ENCODE assay signal across 8 cellular contexts in the genomic region with DNA sequence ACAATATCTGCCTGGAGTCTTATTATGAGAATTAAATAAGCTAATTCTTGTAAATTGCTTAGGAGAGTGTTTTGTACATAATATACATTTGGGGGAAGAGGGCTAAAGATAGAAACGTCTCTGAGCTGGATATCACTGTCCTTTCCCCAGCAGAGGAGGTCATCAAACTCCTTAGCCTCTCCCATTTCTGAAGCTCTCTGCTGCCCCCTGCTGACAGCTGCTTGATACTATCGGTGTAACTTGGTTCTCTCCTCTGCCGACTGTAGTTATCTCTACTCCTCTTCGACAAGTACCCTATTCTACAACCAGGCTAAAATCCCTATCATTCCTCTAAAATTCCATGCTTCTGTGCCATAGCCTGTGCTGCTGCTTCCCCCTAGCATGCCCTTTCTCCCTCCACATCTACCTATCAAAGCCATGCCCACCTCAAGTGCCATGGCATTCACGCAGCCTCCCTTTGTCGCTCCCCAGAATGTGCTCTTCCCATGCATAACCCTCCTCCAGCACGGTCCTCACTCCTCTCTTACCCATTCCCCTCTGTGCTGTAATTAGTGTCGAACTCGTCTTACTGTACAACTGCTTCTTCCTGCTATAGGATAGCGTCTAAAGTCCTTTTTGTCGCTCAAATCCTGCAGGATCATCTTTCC.
DNase-seq lines count a peak whose midpoint lies in the region; ATAC-seq and TF ChIP-seq lines count a peak whose summit lies in the region.

No MANE protein-coding gene starts in this region.

- no peak overlapping the region for H3K27ac ChIP-seq in left lung

- H3K9me3 Mint-ChIP-seq in chondrocyte (ENCODE audit: low read depth) = no peaks in the 10 kb centered on the region

- H3K4me1 ChIP-seq in left lung = no peaks in the 10 kb centered on the region

- intact Hi-C loops in left lung (cut with DNase I) = no loop called here

- H3K27ac Mint-ChIP-seq in chondrocyte (ENCODE audit: unreplicated experiment) = no peak overlapping the region

- peak; percentile 3 for DNase-seq in BJ (ENCODE audit: low read depth)
- peak; percentile 39 for DNase-seq in NCI-H226
- DNase-seq in activated CD4-positive, CD25-positive, alpha-beta regulatory T cell treated with anti-CD3 and anti-CD28 coated beads, Interleukin-2, amount 50 U/mL, for 72 hours = peak; percentile 84
- DNase-seq in chondrocyte (ENCODE audit: low spot score) = no peak
- DNase-seq in left lung = peak; percentile 72
- peak; percentile 64 to 80 (median 69) for DNase-seq in stimulated activated CD4-positive, alpha-beta T cell treated with anti-CD3 and anti-CD28 coated beads, TNF-alpha, amount 100 ng/mL, for 24 hours (ENCODE audit: low read depth in 3 of 3)

- CTCF ChIA-PET in BJ (lab: Yijun Ruan, JAX) = interaction anchor here (0.6 to 2.9 kb wide), 26 partner anchors 9 to 1146 kb away, joined by 3 to 15 read pairs (median 4); no protein-coding TSS in a partner anchor

- H3K36me3 Mint-ChIP-seq in chondrocyte (ENCODE audit: low read depth) = no peaks in the 10 kb centered on the region

- no peak overlapping the region for H3K4me3 Mint-ChIP-seq in chondrocyte (ENCODE audit: unreplicated experiment)

- H3K27me3 ChIP-seq in BJ (ENCODE audit: control insufficient read depth, insufficient read depth, low read length) (no peaks in the 10 kb centered on the region), left lung (no peaks in the 10 kb centered on the region)

- H3K4me3 ChIP-seq in BJ (ENCODE audit: low read depth, low read length) (no peak overlapping the region), left lung (no peak overlapping the region)

- no peaks in the 10 kb centered on the region for H3K36me3 ChIP-seq in BJ (ENCODE audit: control insufficient read depth, insufficient read depth, low read length)
- no peaks in the 10 kb centered on the region for H3K36me3 ChIP-seq in left lung

- no peaks in the 10 kb centered on the region for H3K27me3 Mint-ChIP-seq in chondrocyte (ENCODE audit: low read depth)

- TF ChIP-seq CTCF in BJ (IDR thresholded peaks at IDR 0.05; ENCODE audit: insufficient read depth, low read depth, low read length) (peak; percentile 89), chondrocyte (IDR thresholded peaks at IDR 0.05) (peak; percentile 90), left lung (IDR thresholded peaks at IDR 0.05) (peak; percentile 74 to 81)

- H3K9me3 ChIP-seq in left lung = no peaks in the 10 kb centered on the region

- peaks cover 6% of the 10 kb centered on the region for H3K4me1 Mint-ChIP-seq in chondrocyte (ENCODE audit: low read depth)

- POLR2A ChIA-PET in BJ (lab: Charles Lee) = no interaction called here

- ATAC-seq in GM19043 (IDR thresholded peaks at IDR 0.05; ENCODE audit: low read depth, unreplicated experiment) (peak; percentile 93), HG03196 (IDR thresholded peaks at IDR 0.05; ENCODE audit: unreplicated experiment) (peak; percentile 78), left lung (peak; percentile 97)
